9 cellular contexts compared by ENCODE assay signal in the genomic region with DNA sequence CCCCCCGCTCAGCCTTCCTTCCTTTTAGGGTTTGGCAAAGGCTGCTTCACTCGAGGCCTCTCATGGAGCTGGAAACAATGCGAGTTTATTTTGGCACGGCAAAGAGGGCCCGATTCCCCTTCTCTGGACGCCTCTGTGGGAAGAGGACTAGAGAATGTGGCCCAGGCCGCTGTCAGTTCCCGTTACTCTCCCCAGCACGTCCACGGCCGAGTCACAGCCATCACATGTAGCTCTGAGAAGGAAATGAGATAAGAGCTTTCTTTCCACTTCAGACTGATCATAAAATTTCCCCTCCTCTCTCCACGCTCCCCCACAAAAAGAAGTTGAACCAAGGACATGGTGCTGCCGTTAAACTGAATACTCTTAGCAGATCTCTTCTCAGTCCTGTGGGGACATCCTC.
A peak's percentile ranks its signal among the peaks of the same experiment; 100 is the strongest.
DNase-seq lines count a peak whose midpoint lies in the region; ATAC-seq and TF ChIP-seq lines count a peak whose summit lies in the region.
"Had no signal": no experiment of that assay in that cellular context is flagged by ENCODE, and none has a peak within 500 bp of the region (broad histone marks: within the 10 kb centered on the region; RNA-seq: fewer than 3 reads in every experiment).

No MANE protein-coding gene starts in this region.

- ATAC-seq in thoracic aorta (ENCODE audit: insufficient number of reproducible peaks, low FRiP score, low read depth), result peak; percentile 8

- H3K4me3 Mint-ChIP-seq in endodermal cell, result no peak overlapping the region

- no peaks in the 10 kb centered on the region for H4K20me1 ChIP-seq in SK-N-SH (ENCODE audit: insufficient read depth)

- no peak overlapping the region; the same call in 1 of the 2 replicates for H3K4me2 ChIP-seq in SK-N-SH

- H3K79me2 ChIP-seq in SK-N-SH (ENCODE audit: insufficient read depth), result no peaks in the 10 kb centered on the region

- WGBS in SK-N-SH (ENCODE audit: low lambda C conversion rate), result 55% methylated on average over 13 of the region's 13 CpGs
- WGBS in endodermal cell (ENCODE audit: insufficient coverage in 1 of 2, insufficient read length in 1 of 2), 2 experiments, result 94 to 95% methylated on average over 8 to 13 of the region's 13 CpGs

- TF ChIP-seq EP300 in SK-N-SH (IDR thresholded peaks at IDR 0.05; ENCODE audit: borderline replicate concordance in 1 of 2, low read depth in 1 of 2, low read length in 1 of 2), result peak in 1 of 2 experiments; percentile 33; a peak in 1 of 4 replicates

- H3K36me3 ChIP-seq in SK-N-SH (replicated peaks in 1 of 2; ENCODE audit: control insufficient read depth in 1 of 2, insufficient read depth in 2 of 2, low read length in 1 of 2), result no peaks in the 10 kb centered on the region
- no peaks in the 10 kb centered on the region for H3K36me3 ChIP-seq in endodermal cell (ENCODE audit: control insufficient read depth, insufficient read depth, low read length)
- H3K36me3 ChIP-seq in thoracic aorta, result no peaks in the 10 kb centered on the region
- H3K36me3 ChIP-seq in H7 (replicated peaks; ENCODE audit: control insufficient read depth, insufficient read depth, low read length), result no peaks in the 10 kb centered on the region

- H3K4me1 Mint-ChIP-seq in endodermal cell, result peaks cover 2% of the 10 kb centered on the region

- H3K9ac ChIP-seq in SK-N-SH, result peak overlapping the region; percentile 73; the same call in 1 of the 2 replicates
- H3K9ac ChIP-seq in endodermal cell (ENCODE audit: extremely low read depth, low read length, poor library complexity, severe bottlenecking), result no peak overlapping the region

- H3K4me1 ChIP-seq in SK-N-SH (ENCODE audit: control insufficient read depth in 1 of 2, insufficient read depth in 2 of 2, low read depth in 1 of 2, low read length in 1 of 2) (peaks cover 34 to 42% of the 10 kb centered on the region in 2 experiments), endodermal cell (ENCODE audit: control insufficient read depth, insufficient read depth, low read length) (no peaks in the 10 kb centered on the region), thoracic aorta (ENCODE audit: control insufficient read depth in 1 of 2, low read depth in 2 of 2) (peaks cover 41 to 78% of the 10 kb centered on the region in 2 donors)

- peaks cover 10% of the 10 kb centered on the region for H3K27me3 Mint-ChIP-seq in endodermal cell (ENCODE audit: insufficient read depth)

- H3K27ac ChIP-seq in SK-N-SH (ENCODE audit: low read depth in 2 of 2, low read length in 1 of 2) (peak overlapping the region; percentile 94 to 97), endodermal cell (ENCODE audit: low read depth, low read length) (no peak overlapping the region), thoracic aorta (peak overlapping the region; percentile 78 to 82)

- peaks cover 32% of the 10 kb centered on the region for H3F3A ChIP-seq in SK-N-SH (replicated peaks; ENCODE audit: insufficient read depth)

- H3K9me3 ChIP-seq in SK-N-SH (no peaks in the 10 kb centered on the region), endodermal cell (ENCODE audit: control insufficient read depth, low read length) (no peaks in the 10 kb centered on the region), thoracic aorta (no peaks in the 10 kb centered on the region)

- TF ChIP-seq RAD21 in SK-N-SH (IDR thresholded peaks at IDR 0.05; ENCODE audit: low read length), result no peak

- no peaks in the 10 kb centered on the region for H3K36me3 Mint-ChIP-seq in endodermal cell (ENCODE audit: low read depth)

- DNase-seq in SK-N-SH (peak; percentile 5), endodermal cell (peak; percentile 20), medulla oblongata (ENCODE audit: extremely low spot score) (peak; percentile 13), thoracic aorta (ENCODE audit: low spot score) (peak; percentile 76), NCI-H82 treated with DMSO at 0.1 percent for 48 hours (lab: John Stamatoyannopoulos, UW; ENCODE audit: unreplicated experiment) (no peak), H7 (no peak), NCI-H2081 (lab: John Stamatoyannopoulos, UW) (no peak), HuH-7.5 (ENCODE audit: low spot score) (no peak)
- DNase-seq: trophoblast cell had no signal

- TF ChIP-seq CTCF in SK-N-SH (IDR thresholded peaks at IDR 0.05) (no peak), endodermal cell (conservative IDR thresholded peaks at IDR 0.05) (no peak), thoracic aorta (IDR thresholded peaks at IDR 0.05) (no peak)

- POLR2A ChIA-PET in SK-N-SH (lab: Yijun Ruan, JAX), result no interaction called here

- no peak overlapping the region for H2AFZ ChIP-seq in SK-N-SH (ENCODE audit: low read depth)

- H3K27me3 ChIP-seq in SK-N-SH (ENCODE audit: insufficient read depth) (no peaks in the 10 kb centered on the region), endodermal cell (ENCODE audit: control insufficient read depth, insufficient read depth, low read length, poor library complexity, severe bottlenecking) (peaks cover 8% of the 10 kb centered on the region), thoracic aorta (replicated peaks; ENCODE audit: insufficient read depth) (no peaks in the 10 kb centered on the region), H7 (ENCODE audit: control insufficient read depth, insufficient read depth, low read length) (no peaks in the 10 kb centered on the region)

- H3K4me3 ChIP-seq in SK-N-SH (ENCODE audit: low read depth in 2 of 2, low read length in 1 of 2), result no peak overlapping the region
- no peak overlapping the region for H3K4me3 ChIP-seq in endodermal cell (ENCODE audit: low read length)
- H3K4me3 ChIP-seq in thoracic aorta, result no peak overlapping the region
- no peak overlapping the region for H3K4me3 ChIP-seq in H7 (ENCODE audit: insufficient read depth, low read depth, low read length)

- CTCF ChIA-PET in SK-N-SH (lab: Yijun Ruan, JAX), result interaction anchor here (0.8 to 3.3 kb wide), 9 partner anchors 11 to 164 kb away, joined by 3 to 23 read pairs (median 3); no protein-coding TSS in a partner anchor

- H3K27ac Mint-ChIP-seq in endodermal cell, result no peak overlapping the region

- no peaks in the 10 kb centered on the region for H3K9me2 ChIP-seq in SK-N-SH

- H3K9me3 Mint-ChIP-seq in endodermal cell, result no peaks in the 10 kb centered on the region

TF ChIP-seq in SK-N-SH, 30 proteins besides CTCF, POLR2A, EP300 and RAD21:
- TF ChIP-seq POLR2AphosphoS5 (IDR thresholded peaks at IDR 0.05; ENCODE audit: low read depth, low read length) (no peak), GABPA (IDR thresholded peaks at IDR 0.05; ENCODE audit: low read depth) (no peak), NFIC (IDR thresholded peaks at IDR 0.05; ENCODE audit: borderline replicate concordance) (peak; percentile 65; the same call in 1 of the 2 replicates), FOXJ3 (CRISPR knock-in tag; IDR thresholded peaks at IDR 0.05) (no peak), RFX5 (IDR thresholded peaks at IDR 0.05; ENCODE audit: low read length) (no peak), FOSL2 (IDR thresholded peaks at IDR 0.05; ENCODE audit: borderline replicate concordance, low read depth) (no peak), TAF1 (IDR thresholded peaks at IDR 0.05; ENCODE audit: borderline replicate concordance, low read depth, low read length) (no peak), RCOR1 (IDR thresholded peaks at IDR 0.05; ENCODE audit: low read length) (no peak), FOXM1 (IDR thresholded peaks at IDR 0.05; ENCODE audit: low read depth) (no peak), MEF2A (IDR thresholded peaks at IDR 0.05; ENCODE audit: borderline replicate concordance, low read depth) (no peak), JUND (IDR thresholded peaks at IDR 0.05) (no peak; the same call in 1 of the 2 replicates), ZBTB33 (IDR thresholded peaks at IDR 0.05; ENCODE audit: borderline replicate concordance, low read depth) (no peak)
- TF ChIP-seq, protein P1, sequence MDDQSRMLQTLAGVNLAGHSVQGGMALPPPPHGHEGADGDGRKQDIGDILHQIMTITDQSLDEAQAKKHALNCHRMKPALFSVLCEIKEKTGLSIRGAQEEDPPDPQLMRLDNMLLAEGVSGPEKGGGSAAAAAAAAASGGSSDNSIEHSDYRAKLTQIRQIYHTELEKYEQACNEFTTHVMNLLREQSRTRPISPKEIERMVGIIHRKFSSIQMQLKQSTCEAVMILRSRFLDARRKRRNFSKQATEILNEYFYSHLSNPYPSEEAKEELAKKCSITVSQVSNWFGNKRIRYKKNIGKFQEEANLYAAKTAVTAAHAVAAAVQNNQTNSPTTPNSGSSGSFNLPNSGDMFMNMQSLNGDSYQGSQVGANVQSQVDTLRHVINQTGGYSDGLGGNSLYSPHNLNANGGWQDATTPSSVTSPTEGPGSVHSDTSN (IDR thresholded peaks at IDR 0.05), result peak; percentile 67

Comparison
In these comparisons a context has a peak if more than half of its experiments do, and no peak if none do; other contexts are left out.
1. DNase-seq: peak in SK-N-SH (single experiment), endodermal cell (single experiment), medulla oblongata (single experiment) and thoracic aorta (single experiment); none in NCI-H82 treated with DMSO at 0.1 percent for 48 hours (single experiment), H7 (single experiment), NCI-H2081 (0 of 2) and HuH-7.5 (single experiment).